In the genomic region with DNA sequence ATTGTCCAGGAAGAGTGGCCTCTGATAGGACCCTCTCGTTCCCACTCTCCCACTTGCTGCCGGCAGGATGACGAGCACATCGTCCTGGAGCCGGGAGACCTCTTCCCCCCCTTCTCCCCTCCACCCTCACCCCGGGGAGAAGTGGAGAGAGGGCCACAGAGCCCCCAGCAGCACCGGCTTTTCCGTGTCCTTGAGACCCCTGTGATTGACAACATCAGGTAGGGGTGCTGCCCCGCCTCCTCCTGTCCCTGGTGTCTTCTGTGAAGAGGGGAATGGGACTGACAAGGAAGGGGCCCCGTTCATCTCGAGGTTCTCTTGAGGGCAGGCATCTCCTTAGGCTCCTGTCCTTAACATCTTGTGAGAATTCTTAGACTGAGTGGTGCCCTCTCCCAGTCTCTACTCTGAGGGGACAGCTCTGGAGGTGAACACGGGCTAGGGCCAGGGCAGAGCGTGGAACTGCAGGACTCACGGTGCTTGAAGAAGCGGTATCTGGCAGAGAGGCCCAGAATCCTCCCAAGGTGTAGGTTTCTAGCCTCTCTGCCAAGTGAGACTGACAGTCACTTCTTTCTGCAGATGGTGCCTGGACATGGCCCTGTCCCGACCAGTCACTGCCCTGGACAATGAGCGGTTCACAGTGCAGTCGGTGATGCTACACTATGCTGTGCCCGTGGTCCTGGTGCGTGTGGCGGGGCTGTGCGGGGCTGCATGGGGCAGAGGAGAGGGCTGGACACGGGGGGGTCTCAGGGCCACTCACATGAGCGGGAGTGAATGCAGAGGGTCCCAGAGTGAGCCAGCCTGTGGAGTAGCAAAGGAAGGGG, we compare ENCODE assay signal across 20 cellular contexts. TPM values are rescaled to one million over a fixed set of nuclear protein-coding genes. Genes with fewer than 3 reads are reported as not detected.
DNase-seq lines count a peak whose midpoint lies in the region; ATAC-seq and TF ChIP-seq lines count a peak whose summit lies in the region.
"Had no signal": no experiment of that assay in that cellular context is flagged by ENCODE, and none has a peak within 500 bp of the region (broad histone marks: within the 10 kb centered on the region; RNA-seq: fewer than 3 reads in every experiment).

No MANE protein-coding gene starts in this region.

- H3K4me1 ChIP-seq in spleen (peaks cover 16 to 71% (median 50%) of the 10 kb centered on the region in 6 donors), testis (peaks cover 45% of the 10 kb centered on the region)
- peaks cover 24% of the 10 kb centered on the region for H3K4me1 ChIP-seq in CD8-positive, alpha-beta memory T cell (ENCODE audit: insufficient read depth, low read length)

- H3K9me3 Mint-ChIP-seq in activated T-cell treated with anti-CD3 and anti-CD28 coated beads, Interleukin-2, amount 50 U/mL, for 24 hours: no peaks in the 10 kb centered on the region
- H3K9me3 Mint-ChIP-seq in activated CD8-positive, alpha-beta T cell treated with anti-CD3 and anti-CD28 coated beads for 36 hours: no peaks in the 10 kb centered on the region
- no peaks in the 10 kb centered on the region for H3K9me3 Mint-ChIP-seq in immature natural killer cell
- H3K9me3 Mint-ChIP-seq in CD8-positive, alpha-beta memory T cell: no peaks in the 10 kb centered on the region
- H3K9me3 Mint-ChIP-seq: nephron had no signal

- peak overlapping the region; percentile 97 for H3K27ac Mint-ChIP-seq in activated T-cell treated with anti-CD3 and anti-CD28 coated beads, Interleukin-2, amount 50 U/mL, for 24 hours
- peak overlapping the region; percentile 95 for H3K27ac Mint-ChIP-seq in activated CD8-positive, alpha-beta T cell treated with anti-CD3 and anti-CD28 coated beads for 36 hours
- peak overlapping the region; percentile 68 to 99 (median 95) for H3K27ac Mint-ChIP-seq in immature natural killer cell
- H3K27ac Mint-ChIP-seq in CD8-positive, alpha-beta memory T cell: peak overlapping the region in 4 of 8 donors; percentile 66 to 98 (median 69)
- H3K27ac Mint-ChIP-seq: nephron had no signal

- H3K4me3 Mint-ChIP-seq in activated T-cell treated with anti-CD3 and anti-CD28 coated beads, Interleukin-2, amount 50 U/mL, for 24 hours: no peak overlapping the region
- no peak overlapping the region for H3K4me3 Mint-ChIP-seq in activated CD8-positive, alpha-beta T cell treated with anti-CD3 and anti-CD28 coated beads for 36 hours
- peak overlapping the region in 2 of 5 donors; percentile 35 to 39 for H3K4me3 Mint-ChIP-seq in immature natural killer cell
- peak overlapping the region in 3 of 7 donors; percentile 8 to 29 (median 9) for H3K4me3 Mint-ChIP-seq in CD8-positive, alpha-beta memory T cell
- H3K4me3 Mint-ChIP-seq: nephron had no signal

- no peak for ATAC-seq in activated CD8-positive, alpha-beta T cell treated with anti-CD3 and anti-CD28 coated beads for 36 hours
- ATAC-seq: heart left ventricle, PC-3 had no signal

- WGBS in spleen, 5 donors: 90 to 93% (median 91%) methylated on average over 24 of the region's 24 CpGs
- WGBS in testis, 2 donors: 90 to 95% methylated on average over 15 to 24 of the region's 24 CpGs

- H3K4me1 Mint-ChIP-seq in activated T-cell treated with anti-CD3 and anti-CD28 coated beads, Interleukin-2, amount 50 U/mL, for 24 hours (ENCODE audit: low read depth): peaks cover 25% of the 10 kb centered on the region
- peaks cover 17% of the 10 kb centered on the region for H3K4me1 Mint-ChIP-seq in activated CD8-positive, alpha-beta T cell treated with anti-CD3 and anti-CD28 coated beads for 36 hours (ENCODE audit: low read depth)
- H3K4me1 Mint-ChIP-seq in immature natural killer cell: peaks cover 21 to 34% of the 10 kb centered on the region in 2 donors
- H3K4me1 Mint-ChIP-seq in CD8-positive, alpha-beta memory T cell: peaks cover 18 to 33% (median 23%) of the 10 kb centered on the region in 3 donors

- H3K36me3 Mint-ChIP-seq in activated T-cell treated with anti-CD3 and anti-CD28 coated beads, Interleukin-2, amount 50 U/mL, for 24 hours (ENCODE audit: low read depth): peaks cover 33% of the 10 kb centered on the region
- peaks cover 2% of the 10 kb centered on the region for H3K36me3 Mint-ChIP-seq in activated CD8-positive, alpha-beta T cell treated with anti-CD3 and anti-CD28 coated beads for 36 hours (ENCODE audit: low read depth)
- peaks cover 0 to 15% (median 11%) of the 10 kb centered on the region in 3 donors for H3K36me3 Mint-ChIP-seq in immature natural killer cell
- peaks cover 0 to 38% (median 5%) of the 10 kb centered on the region in 3 donors for H3K36me3 Mint-ChIP-seq in CD8-positive, alpha-beta memory T cell

- H3K27ac ChIP-seq in spleen: peak overlapping the region in 3 of 8 donors; percentile 78 to 82 (median 79)
- no peak overlapping the region for H3K27ac ChIP-seq in CD8-positive, alpha-beta memory T cell (ENCODE audit: low read depth, low read length)
- no peak overlapping the region for H3K27ac ChIP-seq in testis
- H3K27ac ChIP-seq: SJSA1 had no signal

- H3K36me3 ChIP-seq in spleen (peaks cover 0 to 68% (median 29%) of the 10 kb centered on the region in 6 donors), testis (ENCODE audit: low read depth, missing control alignments) (no peaks in the 10 kb centered on the region)
- H3K36me3 ChIP-seq in CD8-positive, alpha-beta memory T cell (ENCODE audit: insufficient read depth, low read length): no peaks in the 10 kb centered on the region

- CTCF ChIA-PET in activated CD8-positive, alpha-beta T cell treated with anti-CD3 and anti-CD28 coated beads for 36 hours (lab: Charles Lee): interaction anchor here (1.0 to 1.2 kb wide), 2 partner anchors 14 to 145 kb away, joined by 3 to 4 read pairs; partner anchors contain the start of gene SMIM5
- CTCF ChIA-PET in CD8-positive, alpha-beta memory T cell (lab: Charles Lee): no interaction called here

- intact Hi-C loops in activated CD8-positive, alpha-beta T cell treated with anti-CD3 and anti-CD28 coated beads for 36 hours (cut with micrococcal nuclease): no loop called here
- intact Hi-C loops in spleen (cut with DNase I; ENCODE audit: low total_unique reads) (no loop called here), testis (cut with DNase I; ENCODE audit: low total_unique reads) (no loop called here)

- TF ChIP-seq CTCF in activated CD8-positive, alpha-beta T cell treated with anti-CD3 and anti-CD28 coated beads for 36 hours (IDR thresholded peaks at IDR 0.05): no peak
- TF ChIP-seq CTCF in spleen (IDR thresholded peaks at IDR 0.05 in 8 of 11, conservative IDR thresholded peaks at IDR 0.05 in 3 of 11) (no peak), testis (IDR thresholded peaks at IDR 0.05) (no peak)

- POLR2A ChIA-PET in activated CD8-positive, alpha-beta T cell treated with anti-CD3 and anti-CD28 coated beads for 36 hours (lab: Charles Lee): interaction anchor here (0.8 to 1.1 kb wide), 2 partner anchors 9 to 112 kb away, joined by 3 to 4 read pairs; no protein-coding TSS in a partner anchor
- POLR2A ChIA-PET in CD8-positive, alpha-beta memory T cell (lab: Charles Lee): interaction anchor here (1.8 kb wide), 1 partner anchor 28 kb away, joined by 8 read pairs; the partner anchor contains the start of gene TSEN54

- H3K4me3 ChIP-seq in spleen (no peak overlapping the region), testis (no peak overlapping the region)
- no peak overlapping the region for H3K4me3 ChIP-seq in CD8-positive, alpha-beta memory T cell (ENCODE audit: low read length)
- H3K4me3 ChIP-seq: heart left ventricle, SJSA1, tibial nerve had no signal

- no peak for DNase-seq in activated T-cell treated with anti-CD3 and anti-CD28 coated beads, Interleukin-2, amount 50 U/mL, for 24 hours
- DNase-seq in activated T-cell treated with anti-CD3 and anti-CD28 coated beads, Interleukin-2, amount 50 U/mL, for 48 hours: no peak
- DNase-seq in activated CD8-positive, alpha-beta T cell treated with anti-CD3 and anti-CD28 coated beads for 36 hours: no peak
- DNase-seq in immature natural killer cell (no peak), spleen (peak; percentile 69), NCI-H1105 treated with DMSO at 0.1 percent for 48 hours (lab: John Stamatoyannopoulos, UW) (no peak), testis (no peak)
- no peak for DNase-seq in CD8-positive, alpha-beta memory T cell
- DNase-seq: activated CD4-positive, alpha-beta T cell treated with anti-CD3 and anti-CD28 coated beads for 1 hour; amniotic stem cell; effector memory CD4-positive, alpha-beta T cell; mammary epithelial cell; NCI-H1436; NCI-H2171 treated with DMSO at 0.1 percent for 48 hours; NCI-H82; PC-3 had no signal

- no peak for TF ChIP-seq POLR2A in spleen (IDR thresholded peaks at IDR 0.05)
- no peak for TF ChIP-seq POLR2A in testis (IDR thresholded peaks at IDR 0.05)

- H3K27me3 Mint-ChIP-seq in activated T-cell treated with anti-CD3 and anti-CD28 coated beads, Interleukin-2, amount 50 U/mL, for 24 hours: no peaks in the 10 kb centered on the region
- H3K27me3 Mint-ChIP-seq in activated CD8-positive, alpha-beta T cell treated with anti-CD3 and anti-CD28 coated beads for 36 hours: no peaks in the 10 kb centered on the region
- H3K27me3 Mint-ChIP-seq in immature natural killer cell (ENCODE audit: low read depth in 3 of 3): peaks cover 0 to 4% (median 4%) of the 10 kb centered on the region in 3 donors
- H3K27me3 Mint-ChIP-seq in CD8-positive, alpha-beta memory T cell: no peaks in the 10 kb centered on the region

- H3K27me3 ChIP-seq in spleen (replicated peaks in 1 of 7) (no peaks in the 10 kb centered on the region), testis (no peaks in the 10 kb centered on the region)
- no peaks in the 10 kb centered on the region for H3K27me3 ChIP-seq in CD8-positive, alpha-beta memory T cell (ENCODE audit: insufficient read depth, low read length, poor library complexity, severe bottlenecking)
- H3K27me3 ChIP-seq: heart left ventricle, SJSA1, tibial nerve had no signal

- H3K9me3 ChIP-seq in spleen (no peaks in the 10 kb centered on the region), testis (no peaks in the 10 kb centered on the region)
- H3K9me3 ChIP-seq in CD8-positive, alpha-beta memory T cell (ENCODE audit: low read length): no peaks in the 10 kb centered on the region
- H3K9me3 ChIP-seq: heart left ventricle, SJSA1, tibial nerve had no signal

RNA-seq across cellular contexts. Expression of gene CASKIN2, which starts 26.4 kb away (rescaled TPM):
- 1 to 10 TPM; 2.2 to 2.5 TPM for total RNA-seq in activated CD8-positive, alpha-beta T cell treated with anti-CD3 and anti-CD28 coated beads for 36 hours
- polyA plus RNA-seq in immature natural killer cell: not detected
- 100 to 1,000 TPM in 3 of 7 donors, 10 to 100 TPM in 4; 33.5 to 135 (median 51.1) TPM for total RNA-seq in spleen
- polyA plus RNA-seq in spleen: 10 to 100 TPM in 1 of 3 donors, 1 to 10 TPM in 2; 4.7 to 27.8 (median 6.2) TPM
- 10 to 100 TPM in 1 of 2 experiments, 1 to 10 TPM in 1; 6.9 to 11.1 TPM for total RNA-seq in CD8-positive, alpha-beta memory T cell
- polyA plus RNA-seq in CD8-positive, alpha-beta memory T cell: 0.15 TPM
- 10 to 100 TPM; 15.6 to 22.6 TPM for total RNA-seq in testis
- 16.9 TPM for polyA plus RNA-seq in testis (ENCODE audit: insufficient read depth, low read depth, low replicate concordance)

RNA-seq across cellular contexts. Expression of gene TSEN54, which starts 27.4 kb away (rescaled TPM):
- 10 to 100 TPM; 38.8 to 45.4 TPM for total RNA-seq in activated CD8-positive, alpha-beta T cell treated with anti-CD3 and anti-CD28 coated beads for 36 hours
- 100 to 1,000 TPM; 205 to 238 (median 209) TPM for polyA plus RNA-seq in immature natural killer cell
- 10 to 100 TPM; 31.0 to 58.1 (median 35.4) TPM for total RNA-seq in spleen
- polyA plus RNA-seq in spleen: 10 to 100 TPM; 40.8 to 87.8 (median 68.9) TPM
- 10 to 100 TPM; 49.7 to 56.9 TPM for total RNA-seq in CD8-positive, alpha-beta memory T cell
- polyA plus RNA-seq in CD8-positive, alpha-beta memory T cell: 152 TPM
- total RNA-seq in testis: 10 to 100 TPM; 45.7 to 46.6 TPM
- polyA plus RNA-seq in testis (ENCODE audit: insufficient read depth, low read depth, low replicate concordance): 28.3 TPM

RNA-seq across cellular contexts. Expression of gene TMEM94, which starts 32.5 kb away (rescaled TPM):
- 10 to 100 TPM; 55.3 to 56.4 TPM for total RNA-seq in activated CD8-positive, alpha-beta T cell treated with anti-CD3 and anti-CD28 coated beads for 36 hours
- polyA plus RNA-seq in immature natural killer cell (10 to 100 TPM in 1 of 3 donors, 1 to 10 TPM in 2; 3.2 to 21.9 (median 9.3) TPM), spleen (10 to 100 TPM; 24.8 to 77.8 (median 59.5) TPM), testis (ENCODE audit: insufficient read depth, low read depth, low replicate concordance) (128 TPM)
- total RNA-seq in spleen (100 to 1,000 TPM in 1 of 7 donors, 10 to 100 TPM in 6; 66.6 to 101 (median 94.1) TPM), testis (100 to 1,000 TPM; 151 to 171 TPM)
- 10 to 100 TPM; 63.3 to 66.0 TPM for total RNA-seq in CD8-positive, alpha-beta memory T cell
- 18.8 TPM for polyA plus RNA-seq in CD8-positive, alpha-beta memory T cell

RNA-seq across cellular contexts. Expression of gene LLGL2, which starts 36.6 kb away (rescaled TPM):
- total RNA-seq in activated CD8-positive, alpha-beta T cell treated with anti-CD3 and anti-CD28 coated beads for 36 hours: 1 to 10 TPM; 7.2 to 7.4 TPM
- polyA plus RNA-seq in immature natural killer cell (100 to 1,000 TPM in 1 of 3 donors, 10 to 100 TPM in 2; 81.2 to 137 (median 84.4) TPM), spleen (100 to 1,000 TPM in 1 of 3 donors, 10 to 100 TPM in 2; 28.6 to 153 (median 92.6) TPM), testis (ENCODE audit: insufficient read depth, low read depth, low replicate concordance) (22.9 TPM)
- total RNA-seq in spleen (10 to 100 TPM; 44.0 to 97.8 (median 75.1) TPM), testis (10 to 100 TPM; 20.6 to 34.3 TPM)
- 10 to 100 TPM; 17.1 to 17.8 TPM for total RNA-seq in CD8-positive, alpha-beta memory T cell
- polyA plus RNA-seq in CD8-positive, alpha-beta memory T cell: 39.5 TPM
